ENCODE assay signal across 1 cellular context in the genomic region with DNA sequence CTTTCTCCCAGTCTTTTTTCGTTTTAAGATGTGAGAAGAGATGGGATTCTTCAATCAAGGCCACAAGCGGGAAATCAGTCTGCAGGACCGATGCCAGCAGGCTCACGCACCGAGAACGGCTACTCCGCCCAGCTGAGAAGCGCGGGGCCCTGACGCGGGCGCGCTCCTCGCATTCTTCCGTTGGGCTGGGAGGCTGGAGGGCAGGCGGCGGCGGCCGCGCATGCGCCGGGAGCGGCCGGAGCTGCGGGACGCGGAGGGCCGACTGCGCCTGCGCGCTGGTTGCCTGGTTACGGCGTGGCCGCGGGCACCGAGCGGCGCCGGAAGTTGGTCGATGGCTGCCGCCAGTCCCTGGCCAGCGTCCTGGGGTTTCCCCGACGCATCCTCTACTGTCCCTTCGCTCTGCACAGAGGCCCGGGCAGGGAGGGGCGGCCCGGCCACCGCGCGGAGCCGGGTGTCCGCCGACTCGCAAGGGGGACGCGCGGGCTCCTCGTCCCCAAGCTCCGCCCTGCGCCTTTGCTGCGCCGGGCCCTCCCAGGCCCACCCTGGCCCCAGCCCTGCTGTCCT.
TF ChIP-seq lines count a peak whose summit lies in the region.

No MANE protein-coding gene starts in this region.

TF ChIP-seq in HepG2, 621 proteins besides CTCF, POLR2A, EP300 and RAD21 (continued from another document and continues in another):
- TF ChIP-seq, protein P1, sequence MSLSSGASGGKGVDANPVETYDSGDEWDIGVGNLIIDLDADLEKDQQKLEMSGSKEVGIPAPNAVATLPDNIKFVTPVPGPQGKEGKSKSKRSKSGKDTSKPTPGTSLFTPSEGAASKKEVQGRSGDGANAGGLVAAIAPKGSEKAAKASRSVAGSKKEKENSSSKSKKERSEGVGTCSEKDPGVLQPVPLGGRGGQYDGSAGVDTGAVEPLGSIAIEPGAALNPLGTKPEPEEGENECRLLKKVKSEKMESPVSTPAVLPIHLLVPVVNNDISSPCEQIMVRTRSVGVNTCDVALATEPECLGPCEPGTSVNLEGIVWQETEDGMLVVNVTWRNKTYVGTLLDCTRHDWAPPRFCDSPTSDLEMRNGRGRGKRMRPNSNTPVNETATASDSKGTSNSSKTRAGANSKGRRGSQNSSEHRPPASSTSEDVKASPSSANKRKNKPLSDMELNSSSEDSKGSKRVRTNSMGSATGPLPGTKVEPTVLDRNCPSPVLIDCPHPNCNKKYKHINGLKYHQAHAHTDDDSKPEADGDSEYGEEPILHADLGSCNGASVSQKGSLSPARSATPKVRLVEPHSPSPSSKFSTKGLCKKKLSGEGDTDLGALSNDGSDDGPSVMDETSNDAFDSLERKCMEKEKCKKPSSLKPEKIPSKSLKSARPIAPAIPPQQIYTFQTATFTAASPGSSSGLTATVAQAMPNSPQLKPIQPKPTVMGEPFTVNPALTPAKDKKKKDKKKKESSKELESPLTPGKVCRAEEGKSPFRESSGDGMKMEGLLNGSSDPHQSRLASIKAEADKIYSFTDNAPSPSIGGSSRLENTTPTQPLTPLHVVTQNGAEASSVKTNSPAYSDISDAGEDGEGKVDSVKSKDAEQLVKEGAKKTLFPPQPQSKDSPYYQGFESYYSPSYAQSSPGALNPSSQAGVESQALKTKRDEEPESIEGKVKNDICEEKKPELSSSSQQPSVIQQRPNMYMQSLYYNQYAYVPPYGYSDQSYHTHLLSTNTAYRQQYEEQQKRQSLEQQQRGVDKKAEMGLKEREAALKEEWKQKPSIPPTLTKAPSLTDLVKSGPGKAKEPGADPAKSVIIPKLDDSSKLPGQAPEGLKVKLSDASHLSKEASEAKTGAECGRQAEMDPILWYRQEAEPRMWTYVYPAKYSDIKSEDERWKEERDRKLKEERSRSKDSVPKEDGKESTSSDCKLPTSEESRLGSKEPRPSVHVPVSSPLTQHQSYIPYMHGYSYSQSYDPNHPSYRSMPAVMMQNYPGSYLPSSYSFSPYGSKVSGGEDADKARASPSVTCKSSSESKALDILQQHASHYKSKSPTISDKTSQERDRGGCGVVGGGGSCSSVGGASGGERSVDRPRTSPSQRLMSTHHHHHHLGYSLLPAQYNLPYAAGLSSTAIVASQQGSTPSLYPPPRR (CRISPR knock-in tag; IDR thresholded peaks at IDR 0.05; ENCODE audit: borderline replicate concordance), result no peak
- no peak for TF ChIP-seq SRY (CRISPR knock-in tag; IDR thresholded peaks at IDR 0.05)
- TF ChIP-seq, protein P2, sequence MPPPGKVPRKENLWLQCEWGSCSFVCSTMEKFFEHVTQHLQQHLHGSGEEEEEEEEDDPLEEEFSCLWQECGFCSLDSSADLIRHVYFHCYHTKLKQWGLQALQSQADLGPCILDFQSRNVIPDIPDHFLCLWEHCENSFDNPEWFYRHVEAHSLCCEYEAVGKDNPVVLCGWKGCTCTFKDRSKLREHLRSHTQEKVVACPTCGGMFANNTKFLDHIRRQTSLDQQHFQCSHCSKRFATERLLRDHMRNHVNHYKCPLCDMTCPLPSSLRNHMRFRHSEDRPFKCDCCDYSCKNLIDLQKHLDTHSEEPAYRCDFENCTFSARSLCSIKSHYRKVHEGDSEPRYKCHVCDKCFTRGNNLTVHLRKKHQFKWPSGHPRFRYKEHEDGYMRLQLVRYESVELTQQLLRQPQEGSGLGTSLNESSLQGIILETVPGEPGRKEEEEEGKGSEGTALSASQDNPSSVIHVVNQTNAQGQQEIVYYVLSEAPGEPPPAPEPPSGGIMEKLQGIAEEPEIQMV (CRISPR knock-in tag; IDR thresholded peaks at IDR 0.05; ENCODE audit: low read depth), result no peak
- TF ChIP-seq ZNF737 (CRISPR knock-in tag; IDR thresholded peaks at IDR 0.05; ENCODE audit: borderline replicate concordance), result no peak
- TF ChIP-seq, protein P3, sequence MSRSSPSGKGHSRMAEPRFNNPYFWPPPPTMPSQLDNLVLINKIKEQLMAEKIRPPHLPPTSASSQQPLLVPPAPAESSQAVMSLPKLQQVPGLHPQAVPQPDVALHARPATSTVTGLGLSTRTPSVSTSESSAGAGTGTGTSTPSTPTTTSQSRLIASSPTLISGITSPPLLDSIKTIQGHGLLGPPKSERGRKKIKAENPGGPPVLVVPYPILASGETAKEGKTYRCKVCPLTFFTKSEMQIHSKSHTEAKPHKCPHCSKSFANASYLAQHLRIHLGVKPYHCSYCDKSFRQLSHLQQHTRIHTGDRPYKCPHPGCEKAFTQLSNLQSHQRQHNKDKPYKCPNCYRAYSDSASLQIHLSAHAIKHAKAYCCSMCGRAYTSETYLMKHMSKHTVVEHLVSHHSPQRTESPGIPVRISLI (CRISPR knock-in tag; IDR thresholded peaks at IDR 0.05; ENCODE audit: borderline replicate concordance), result no peak
- TF ChIP-seq, protein P4, sequence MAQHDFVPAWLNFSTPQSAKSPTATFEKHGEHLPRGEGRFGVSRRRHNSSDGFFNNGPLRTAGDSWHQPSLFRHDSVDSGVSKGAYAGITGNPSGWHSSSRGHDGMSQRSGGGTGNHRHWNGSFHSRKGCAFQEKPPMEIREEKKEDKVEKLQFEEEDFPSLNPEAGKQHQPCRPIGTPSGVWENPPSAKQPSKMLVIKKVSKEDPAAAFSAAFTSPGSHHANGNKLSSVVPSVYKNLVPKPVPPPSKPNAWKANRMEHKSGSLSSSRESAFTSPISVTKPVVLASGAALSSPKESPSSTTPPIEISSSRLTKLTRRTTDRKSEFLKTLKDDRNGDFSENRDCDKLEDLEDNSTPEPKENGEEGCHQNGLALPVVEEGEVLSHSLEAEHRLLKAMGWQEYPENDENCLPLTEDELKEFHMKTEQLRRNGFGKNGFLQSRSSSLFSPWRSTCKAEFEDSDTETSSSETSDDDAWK (CRISPR knock-in tag; IDR thresholded peaks at IDR 0.05), result no peak
- TF ChIP-seq CC2D1A (CRISPR knock-in tag; IDR thresholded peaks at IDR 0.05), result no peak
- TF ChIP-seq HDAC1 (CRISPR knock-in tag; IDR thresholded peaks at IDR 0.05), result peak; percentile 91
- TF ChIP-seq FOXO1 (CRISPR knock-in tag; IDR thresholded peaks at IDR 0.05), result no peak
- TF ChIP-seq, protein P5, sequence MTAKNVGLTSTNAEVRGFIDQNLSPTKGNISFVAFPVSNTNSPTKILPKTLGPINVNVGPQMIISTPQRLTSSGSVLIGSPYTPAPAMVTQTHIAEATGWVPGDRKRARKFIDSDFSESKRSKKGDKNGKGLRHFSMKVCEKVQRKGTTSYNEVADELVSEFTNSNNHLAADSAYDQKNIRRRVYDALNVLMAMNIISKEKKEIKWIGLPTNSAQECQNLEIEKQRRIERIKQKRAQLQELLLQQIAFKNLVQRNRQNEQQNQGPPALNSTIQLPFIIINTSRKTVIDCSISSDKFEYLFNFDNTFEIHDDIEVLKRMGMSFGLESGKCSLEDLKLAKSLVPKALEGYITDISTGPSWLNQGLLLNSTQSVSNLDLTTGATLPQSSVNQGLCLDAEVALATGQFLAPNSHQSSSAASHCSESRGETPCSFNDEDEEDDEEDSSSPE (CRISPR knock-in tag; IDR thresholded peaks at IDR 0.05), result peak; percentile 70
- TF ChIP-seq, protein P6, sequence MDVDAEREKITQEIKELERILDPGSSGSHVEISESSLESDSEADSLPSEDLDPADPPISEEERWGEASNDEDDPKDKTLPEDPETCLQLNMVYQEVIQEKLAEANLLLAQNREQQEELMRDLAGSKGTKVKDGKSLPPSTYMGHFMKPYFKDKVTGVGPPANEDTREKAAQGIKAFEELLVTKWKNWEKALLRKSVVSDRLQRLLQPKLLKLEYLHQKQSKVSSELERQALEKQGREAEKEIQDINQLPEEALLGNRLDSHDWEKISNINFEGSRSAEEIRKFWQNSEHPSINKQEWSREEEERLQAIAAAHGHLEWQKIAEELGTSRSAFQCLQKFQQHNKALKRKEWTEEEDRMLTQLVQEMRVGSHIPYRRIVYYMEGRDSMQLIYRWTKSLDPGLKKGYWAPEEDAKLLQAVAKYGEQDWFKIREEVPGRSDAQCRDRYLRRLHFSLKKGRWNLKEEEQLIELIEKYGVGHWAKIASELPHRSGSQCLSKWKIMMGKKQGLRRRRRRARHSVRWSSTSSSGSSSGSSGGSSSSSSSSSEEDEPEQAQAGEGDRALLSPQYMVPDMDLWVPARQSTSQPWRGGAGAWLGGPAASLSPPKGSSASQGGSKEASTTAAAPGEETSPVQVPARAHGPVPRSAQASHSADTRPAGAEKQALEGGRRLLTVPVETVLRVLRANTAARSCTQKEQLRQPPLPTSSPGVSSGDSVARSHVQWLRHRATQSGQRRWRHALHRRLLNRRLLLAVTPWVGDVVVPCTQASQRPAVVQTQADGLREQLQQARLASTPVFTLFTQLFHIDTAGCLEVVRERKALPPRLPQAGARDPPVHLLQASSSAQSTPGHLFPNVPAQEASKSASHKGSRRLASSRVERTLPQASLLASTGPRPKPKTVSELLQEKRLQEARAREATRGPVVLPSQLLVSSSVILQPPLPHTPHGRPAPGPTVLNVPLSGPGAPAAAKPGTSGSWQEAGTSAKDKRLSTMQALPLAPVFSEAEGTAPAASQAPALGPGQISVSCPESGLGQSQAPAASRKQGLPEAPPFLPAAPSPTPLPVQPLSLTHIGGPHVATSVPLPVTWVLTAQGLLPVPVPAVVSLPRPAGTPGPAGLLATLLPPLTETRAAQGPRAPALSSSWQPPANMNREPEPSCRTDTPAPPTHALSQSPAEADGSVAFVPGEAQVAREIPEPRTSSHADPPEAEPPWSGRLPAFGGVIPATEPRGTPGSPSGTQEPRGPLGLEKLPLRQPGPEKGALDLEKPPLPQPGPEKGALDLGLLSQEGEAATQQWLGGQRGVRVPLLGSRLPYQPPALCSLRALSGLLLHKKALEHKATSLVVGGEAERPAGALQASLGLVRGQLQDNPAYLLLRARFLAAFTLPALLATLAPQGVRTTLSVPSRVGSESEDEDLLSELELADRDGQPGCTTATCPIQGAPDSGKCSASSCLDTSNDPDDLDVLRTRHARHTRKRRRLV (CRISPR knock-in tag; IDR thresholded peaks at IDR 0.05), result no peak
- TF ChIP-seq, protein P7, sequence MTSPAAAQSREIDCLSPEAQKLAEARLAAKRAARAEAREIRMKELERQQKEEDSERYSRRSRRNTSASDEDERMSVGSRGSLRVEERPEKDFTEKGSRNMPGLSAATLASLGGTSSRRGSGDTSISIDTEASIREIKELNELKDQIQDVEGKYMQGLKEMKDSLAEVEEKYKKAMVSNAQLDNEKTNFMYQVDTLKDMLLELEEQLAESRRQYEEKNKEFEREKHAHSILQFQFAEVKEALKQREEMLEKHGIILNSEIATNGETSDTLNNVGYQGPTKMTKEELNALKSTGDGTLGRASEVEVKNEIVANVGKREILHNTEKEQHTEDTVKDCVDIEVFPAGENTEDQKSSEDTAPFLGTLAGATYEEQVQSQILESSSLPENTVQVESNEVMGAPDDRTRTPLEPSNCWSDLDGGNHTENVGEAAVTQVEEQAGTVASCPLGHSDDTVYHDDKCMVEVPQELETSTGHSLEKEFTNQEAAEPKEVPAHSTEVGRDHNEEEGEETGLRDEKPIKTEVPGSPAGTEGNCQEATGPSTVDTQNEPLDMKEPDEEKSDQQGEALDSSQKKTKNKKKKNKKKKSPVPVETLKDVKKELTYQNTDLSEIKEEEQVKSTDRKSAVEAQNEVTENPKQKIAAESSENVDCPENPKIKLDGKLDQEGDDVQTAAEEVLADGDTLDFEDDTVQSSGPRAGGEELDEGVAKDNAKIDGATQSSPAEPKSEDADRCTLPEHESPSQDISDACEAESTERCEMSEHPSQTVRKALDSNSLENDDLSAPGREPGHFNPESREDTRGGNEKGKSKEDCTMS (CRISPR knock-in tag; conservative IDR thresholded peaks at IDR 0.05), result no peak
- TF ChIP-seq JDP2 (CRISPR knock-in tag; IDR thresholded peaks at IDR 0.05; ENCODE audit: borderline replicate concordance), result no peak
- TF ChIP-seq, protein P8, sequence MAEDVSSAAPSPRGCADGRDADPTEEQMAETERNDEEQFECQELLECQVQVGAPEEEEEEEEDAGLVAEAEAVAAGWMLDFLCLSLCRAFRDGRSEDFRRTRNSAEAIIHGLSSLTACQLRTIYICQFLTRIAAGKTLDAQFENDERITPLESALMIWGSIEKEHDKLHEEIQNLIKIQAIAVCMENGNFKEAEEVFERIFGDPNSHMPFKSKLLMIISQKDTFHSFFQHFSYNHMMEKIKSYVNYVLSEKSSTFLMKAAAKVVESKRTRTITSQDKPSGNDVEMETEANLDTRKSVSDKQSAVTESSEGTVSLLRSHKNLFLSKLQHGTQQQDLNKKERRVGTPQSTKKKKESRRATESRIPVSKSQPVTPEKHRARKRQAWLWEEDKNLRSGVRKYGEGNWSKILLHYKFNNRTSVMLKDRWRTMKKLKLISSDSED (CRISPR knock-in tag; IDR thresholded peaks at IDR 0.05), result no peak
- peak; percentile 49; the same call in 1 of the 2 replicates for TF ChIP-seq ETV6 (CRISPR knock-in tag; conservative IDR thresholded peaks at IDR 0.05)
- TF ChIP-seq, protein P9, sequence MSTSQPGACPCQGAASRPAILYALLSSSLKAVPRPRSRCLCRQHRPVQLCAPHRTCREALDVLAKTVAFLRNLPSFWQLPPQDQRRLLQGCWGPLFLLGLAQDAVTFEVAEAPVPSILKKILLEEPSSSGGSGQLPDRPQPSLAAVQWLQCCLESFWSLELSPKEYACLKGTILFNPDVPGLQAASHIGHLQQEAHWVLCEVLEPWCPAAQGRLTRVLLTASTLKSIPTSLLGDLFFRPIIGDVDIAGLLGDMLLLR (CRISPR knock-in tag; IDR thresholded peaks at IDR 0.05), result no peak
- TF ChIP-seq NFKB2 (CRISPR knock-in tag; IDR thresholded peaks at IDR 0.05; ENCODE audit: borderline replicate concordance), result no peak
- no peak for TF ChIP-seq SOX13 (IDR thresholded peaks at IDR 0.05)
- TF ChIP-seq SOX13 (CRISPR knock-in tag; conservative IDR thresholded peaks at IDR 0.05 in 1 of 2, IDR thresholded peaks at IDR 0.05 in 1 of 2), result no peak
- TF ChIP-seq FOSL2 (CRISPR knock-in tag; IDR thresholded peaks at IDR 0.05), result peak; percentile 37; the same call in 1 of the 2 replicates
- TF ChIP-seq HMGA1 (CRISPR knock-in tag; conservative IDR thresholded peaks at IDR 0.05), result no peak
- no peak for TF ChIP-seq ZNF24 (IDR thresholded peaks at IDR 0.05)
- TF ChIP-seq, protein P10, sequence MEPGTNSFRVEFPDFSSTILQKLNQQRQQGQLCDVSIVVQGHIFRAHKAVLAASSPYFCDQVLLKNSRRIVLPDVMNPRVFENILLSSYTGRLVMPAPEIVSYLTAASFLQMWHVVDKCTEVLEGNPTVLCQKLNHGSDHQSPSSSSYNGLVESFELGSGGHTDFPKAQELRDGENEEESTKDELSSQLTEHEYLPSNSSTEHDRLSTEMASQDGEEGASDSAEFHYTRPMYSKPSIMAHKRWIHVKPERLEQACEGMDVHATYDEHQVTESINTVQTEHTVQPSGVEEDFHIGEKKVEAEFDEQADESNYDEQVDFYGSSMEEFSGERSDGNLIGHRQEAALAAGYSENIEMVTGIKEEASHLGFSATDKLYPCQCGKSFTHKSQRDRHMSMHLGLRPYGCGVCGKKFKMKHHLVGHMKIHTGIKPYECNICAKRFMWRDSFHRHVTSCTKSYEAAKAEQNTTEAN (CRISPR knock-in tag; conservative IDR thresholded peaks at IDR 0.05), result no peak
- no peak for TF ChIP-seq RCOR2 (CRISPR knock-in tag; IDR thresholded peaks at IDR 0.05)
- TF ChIP-seq, protein P11, sequence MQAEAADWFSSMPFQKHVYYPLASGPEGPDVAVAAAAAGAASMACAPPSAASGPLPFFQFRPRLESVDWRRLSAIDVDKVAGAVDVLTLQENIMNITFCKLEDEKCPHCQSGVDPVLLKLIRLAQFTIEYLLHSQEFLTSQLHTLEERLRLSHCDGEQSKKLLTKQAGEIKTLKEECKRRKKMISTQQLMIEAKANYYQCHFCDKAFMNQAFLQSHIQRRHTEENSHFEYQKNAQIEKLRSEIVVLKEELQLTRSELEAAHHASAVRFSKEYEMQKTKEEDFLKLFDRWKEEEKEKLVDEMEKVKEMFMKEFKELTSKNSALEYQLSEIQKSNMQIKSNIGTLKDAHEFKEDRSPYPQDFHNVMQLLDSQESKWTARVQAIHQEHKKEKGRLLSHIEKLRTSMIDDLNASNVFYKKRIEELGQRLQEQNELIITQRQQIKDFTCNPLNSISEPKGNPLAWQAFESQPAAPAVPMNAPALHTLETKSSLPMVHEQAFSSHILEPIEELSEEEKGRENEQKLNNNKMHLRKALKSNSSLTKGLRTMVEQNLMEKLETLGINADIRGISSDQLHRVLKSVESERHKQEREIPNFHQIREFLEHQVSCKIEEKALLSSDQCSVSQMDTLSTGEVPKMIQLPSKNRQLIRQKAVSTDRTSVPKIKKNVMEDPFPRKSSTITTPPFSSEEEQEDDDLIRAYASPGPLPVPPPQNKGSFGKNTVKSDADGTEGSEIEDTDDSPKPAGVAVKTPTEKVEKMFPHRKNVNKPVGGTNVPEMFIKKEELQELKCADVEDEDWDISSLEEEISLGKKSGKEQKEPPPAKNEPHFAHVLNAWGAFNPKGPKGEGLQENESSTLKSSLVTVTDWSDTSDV (CRISPR knock-in tag; IDR thresholded peaks at IDR 0.05), result peak; percentile 88; the same call in 1 of the 2 replicates
